ENCODE assay signal across 1 cellular context in genomic region chr6:20427856-20428255, GRCh38.
TF ChIP-seq lines count a peak whose summit lies in the region.

No MANE protein-coding gene starts in this region.

TF ChIP-seq in GM12878, 131 proteins besides CTCF, POLR2A, EP300 and RAD21 (continued from another document):
- TF ChIP-seq PKNOX1 (IDR thresholded peaks at IDR 0.05) (peak; percentile 21; the same call in 1 of the 2 replicates), ZNF24 (IDR thresholded peaks at IDR 0.05) (peak; percentile 46; the same call in 1 of the 2 replicates), TCF12 (IDR thresholded peaks at IDR 0.05; ENCODE audit: low read depth, low read length) (peak; percentile 71), ZNF384 (IDR thresholded peaks at IDR 0.05; ENCODE audit: borderline replicate concordance, low read depth, low read length) (0 out of 2 replicates have a peak, but pooled peaks have one; percentile 42), EGR1 (IDR thresholded peaks at IDR 0.05; ENCODE audit: borderline replicate concordance in 1 of 2, low read depth in 2 of 2, low read length in 2 of 2) (no peak), ESRRA (IDR thresholded peaks at IDR 0.05; ENCODE audit: low read length) (peak; percentile 93), RB1 (IDR thresholded peaks at IDR 0.05; ENCODE audit: borderline replicate concordance) (no peak), BCL11A (IDR thresholded peaks at IDR 0.05; ENCODE audit: low read depth, low read length) (peak; percentile 65), CEBPB (IDR thresholded peaks at IDR 0.05; ENCODE audit: borderline replicate concordance in 1 of 2, low read depth in 2 of 2, low read length in 2 of 2) (no peak), NR2F1 (conservative IDR thresholded peaks at IDR 0.05) (peak; percentile 82), MYC (IDR thresholded peaks at IDR 0.05; ENCODE audit: insufficient read depth, insufficient read length, insufficient replicate concordance, low read length, severe bottlenecking) (no peak), JUNB (IDR thresholded peaks at IDR 0.05) (peak; percentile 62), MEF2B (IDR thresholded peaks at IDR 0.05; ENCODE audit: partially characterized antibody, poor library complexity, severe bottlenecking) (peak; percentile 40), ATF2 (IDR thresholded peaks at IDR 0.05; ENCODE audit: low read length) (0 out of 2 replicates have a peak, but pooled peaks have one; percentile 58), RUNX3 (IDR thresholded peaks at IDR 0.05; ENCODE audit: low read length) (peak; percentile 83), DPF2 (IDR thresholded peaks at IDR 0.05) (peak; percentile 82), NBN (IDR thresholded peaks at IDR 0.05) (peak; percentile 62; the same call in 1 of the 2 replicates), EED (IDR thresholded peaks at IDR 0.05; ENCODE audit: low read depth) (peak; percentile 83), MTA2 (IDR thresholded peaks at IDR 0.05; ENCODE audit: low read depth) (peak; percentile 75), NFIC (IDR thresholded peaks at IDR 0.05; ENCODE audit: low read depth, low read length) (peak; percentile 71), RBBP5 (conservative IDR thresholded peaks at IDR 0.05) (no peak), MEF2A (IDR thresholded peaks at IDR 0.05; ENCODE audit: insufficient read depth, low read depth, low read length) (0 out of 2 replicates have a peak, but pooled peaks have one; percentile 45), IKZF2 (IDR thresholded peaks at IDR 0.05) (peak; percentile 83 to 84), BHLHE40 (IDR thresholded peaks at IDR 0.05; ENCODE audit: borderline replicate concordance in 1 of 2, low read depth in 2 of 2, low read length in 1 of 2) (0 out of 4 replicates have a peak, but pooled peaks of 1 of the 2 experiments have one; percentile 7), IKZF1 (conservative IDR thresholded peaks at IDR 0.05) (peak; percentile 75)
- TF ChIP-seq, protein P1, sequence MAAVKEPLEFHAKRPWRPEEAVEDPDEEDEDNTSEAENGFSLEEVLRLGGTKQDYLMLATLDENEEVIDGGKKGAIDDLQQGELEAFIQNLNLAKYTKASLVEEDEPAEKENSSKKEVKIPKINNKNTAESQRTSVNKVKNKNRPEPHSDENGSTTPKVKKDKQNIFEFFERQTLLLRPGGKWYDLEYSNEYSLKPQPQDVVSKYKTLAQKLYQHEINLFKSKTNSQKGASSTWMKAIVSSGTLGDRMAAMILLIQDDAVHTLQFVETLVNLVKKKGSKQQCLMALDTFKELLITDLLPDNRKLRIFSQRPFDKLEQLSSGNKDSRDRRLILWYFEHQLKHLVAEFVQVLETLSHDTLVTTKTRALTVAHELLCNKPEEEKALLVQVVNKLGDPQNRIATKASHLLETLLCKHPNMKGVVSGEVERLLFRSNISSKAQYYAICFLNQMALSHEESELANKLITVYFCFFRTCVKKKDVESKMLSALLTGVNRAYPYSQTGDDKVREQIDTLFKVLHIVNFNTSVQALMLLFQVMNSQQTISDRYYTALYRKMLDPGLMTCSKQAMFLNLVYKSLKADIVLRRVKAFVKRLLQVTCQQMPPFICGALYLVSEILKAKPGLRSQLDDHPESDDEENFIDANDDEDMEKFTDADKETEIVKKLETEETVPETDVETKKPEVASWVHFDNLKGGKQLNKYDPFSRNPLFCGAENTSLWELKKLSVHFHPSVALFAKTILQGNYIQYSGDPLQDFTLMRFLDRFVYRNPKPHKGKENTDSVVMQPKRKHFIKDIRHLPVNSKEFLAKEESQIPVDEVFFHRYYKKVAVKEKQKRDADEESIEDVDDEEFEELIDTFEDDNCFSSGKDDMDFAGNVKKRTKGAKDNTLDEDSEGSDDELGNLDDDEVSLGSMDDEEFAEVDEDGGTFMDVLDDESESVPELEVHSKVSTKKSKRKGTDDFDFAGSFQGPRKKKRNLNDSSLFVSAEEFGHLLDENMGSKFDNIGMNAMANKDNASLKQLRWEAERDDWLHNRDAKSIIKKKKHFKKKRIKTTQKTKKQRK (IDR thresholded peaks at IDR 0.05; ENCODE audit: low read depth, low read length), result no peak
- TF ChIP-seq, protein P2, sequence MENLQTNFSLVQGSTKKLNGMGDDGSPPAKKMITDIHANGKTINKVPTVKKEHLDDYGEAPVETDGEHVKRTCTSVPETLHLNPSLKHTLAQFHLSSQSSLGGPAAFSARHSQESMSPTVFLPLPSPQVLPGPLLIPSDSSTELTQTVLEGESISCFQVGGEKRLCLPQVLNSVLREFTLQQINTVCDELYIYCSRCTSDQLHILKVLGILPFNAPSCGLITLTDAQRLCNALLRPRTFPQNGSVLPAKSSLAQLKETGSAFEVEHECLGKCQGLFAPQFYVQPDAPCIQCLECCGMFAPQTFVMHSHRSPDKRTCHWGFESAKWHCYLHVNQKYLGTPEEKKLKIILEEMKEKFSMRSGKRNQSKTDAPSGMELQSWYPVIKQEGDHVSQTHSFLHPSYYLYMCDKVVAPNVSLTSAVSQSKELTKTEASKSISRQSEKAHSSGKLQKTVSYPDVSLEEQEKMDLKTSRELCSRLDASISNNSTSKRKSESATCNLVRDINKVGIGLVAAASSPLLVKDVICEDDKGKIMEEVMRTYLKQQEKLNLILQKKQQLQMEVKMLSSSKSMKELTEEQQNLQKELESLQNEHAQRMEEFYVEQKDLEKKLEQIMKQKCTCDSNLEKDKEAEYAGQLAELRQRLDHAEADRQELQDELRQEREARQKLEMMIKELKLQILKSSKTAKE (IDR thresholded peaks at IDR 0.05; ENCODE audit: low read depth, poor library complexity, severe bottlenecking), result peak; percentile 59
- TF ChIP-seq, protein P3, sequence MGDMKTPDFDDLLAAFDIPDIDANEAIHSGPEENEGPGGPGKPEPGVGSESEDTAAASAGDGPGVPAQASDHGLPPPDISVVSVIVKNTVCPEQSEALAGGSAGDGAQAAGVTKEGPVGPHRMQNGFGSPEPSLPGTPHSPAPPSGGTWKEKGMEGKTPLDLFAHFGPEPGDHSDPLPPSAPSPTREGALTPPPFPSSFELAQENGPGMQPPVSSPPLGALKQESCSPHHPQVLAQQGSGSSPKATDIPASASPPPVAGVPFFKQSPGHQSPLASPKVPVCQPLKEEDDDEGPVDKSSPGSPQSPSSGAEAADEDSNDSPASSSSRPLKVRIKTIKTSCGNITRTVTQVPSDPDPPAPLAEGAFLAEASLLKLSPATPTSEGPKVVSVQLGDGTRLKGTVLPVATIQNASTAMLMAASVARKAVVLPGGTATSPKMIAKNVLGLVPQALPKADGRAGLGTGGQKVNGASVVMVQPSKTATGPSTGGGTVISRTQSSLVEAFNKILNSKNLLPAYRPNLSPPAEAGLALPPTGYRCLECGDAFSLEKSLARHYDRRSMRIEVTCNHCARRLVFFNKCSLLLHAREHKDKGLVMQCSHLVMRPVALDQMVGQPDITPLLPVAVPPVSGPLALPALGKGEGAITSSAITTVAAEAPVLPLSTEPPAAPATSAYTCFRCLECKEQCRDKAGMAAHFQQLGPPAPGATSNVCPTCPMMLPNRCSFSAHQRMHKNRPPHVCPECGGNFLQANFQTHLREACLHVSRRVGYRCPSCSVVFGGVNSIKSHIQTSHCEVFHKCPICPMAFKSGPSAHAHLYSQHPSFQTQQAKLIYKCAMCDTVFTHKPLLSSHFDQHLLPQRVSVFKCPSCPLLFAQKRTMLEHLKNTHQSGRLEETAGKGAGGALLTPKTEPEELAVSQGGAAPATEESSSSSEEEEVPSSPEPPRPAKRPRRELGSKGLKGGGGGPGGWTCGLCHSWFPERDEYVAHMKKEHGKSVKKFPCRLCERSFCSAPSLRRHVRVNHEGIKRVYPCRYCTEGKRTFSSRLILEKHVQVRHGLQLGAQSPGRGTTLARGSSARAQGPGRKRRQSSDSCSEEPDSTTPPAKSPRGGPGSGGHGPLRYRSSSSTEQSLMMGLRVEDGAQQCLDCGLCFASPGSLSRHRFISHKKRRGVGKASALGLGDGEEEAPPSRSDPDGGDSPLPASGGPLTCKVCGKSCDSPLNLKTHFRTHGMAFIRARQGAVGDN (IDR thresholded peaks at IDR 0.05), result peak; percentile 24; the same call in 1 of the 2 replicates
